ENCODE assay signal across 1 cellular context in the genomic region with DNA sequence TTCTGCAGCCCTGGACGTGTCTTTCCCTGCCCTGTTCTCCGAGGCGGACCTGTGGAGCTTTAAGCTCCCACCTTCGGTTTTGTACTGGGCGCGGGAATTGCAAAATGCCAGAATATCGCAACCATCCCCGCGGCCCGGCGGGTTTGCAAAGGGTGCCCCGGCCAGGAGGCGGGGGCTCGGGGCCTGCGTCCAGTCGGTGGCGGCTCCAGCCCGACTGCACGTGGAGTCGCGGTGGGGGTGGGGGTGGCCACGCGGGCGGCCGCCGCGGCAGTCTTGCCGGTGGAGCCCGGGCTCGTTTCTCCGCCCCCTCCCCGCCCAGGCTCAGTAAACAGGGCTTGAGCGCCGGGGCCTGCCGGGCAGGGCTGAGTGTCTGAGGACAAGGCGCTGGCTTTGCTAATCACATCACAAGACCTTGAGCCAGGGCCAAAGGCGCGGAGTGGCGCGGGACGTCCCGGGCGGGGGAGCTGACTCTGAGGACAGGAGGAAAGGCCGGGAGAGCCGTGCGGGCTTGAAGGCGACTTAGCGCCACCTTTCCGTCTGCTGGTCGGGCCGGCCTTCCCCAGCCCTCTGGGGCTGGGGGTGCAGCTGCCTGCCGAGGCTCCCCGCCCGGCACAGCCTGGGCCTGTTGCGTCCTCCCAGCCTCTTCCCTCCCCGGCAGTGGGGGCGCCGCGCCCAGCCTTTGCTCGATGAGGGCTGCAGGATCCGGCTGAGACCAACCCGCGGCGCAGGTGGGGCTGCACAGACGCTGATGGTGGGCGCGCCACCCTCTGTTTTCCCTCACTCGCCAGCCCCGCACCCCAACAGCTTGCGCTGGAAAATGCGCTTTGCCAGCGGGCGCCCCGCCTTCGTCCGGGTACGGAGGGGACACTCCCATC.
TF ChIP-seq lines count a peak whose summit lies in the region.

No MANE protein-coding gene starts in this region.

TF ChIP-seq in HepG2, 621 proteins besides CTCF, POLR2A, EP300 and RAD21 (continued from another document and continues in another):
- TF ChIP-seq GATAD1 (CRISPR knock-in tag; IDR thresholded peaks at IDR 0.05): peak; percentile 49
- peak; percentile 71 for TF ChIP-seq MED1 (CRISPR knock-in tag; IDR thresholded peaks at IDR 0.05)
- no peak for TF ChIP-seq SMAD1 (CRISPR knock-in tag; IDR thresholded peaks at IDR 0.05; ENCODE audit: borderline replicate concordance, low read depth)
- peak; percentile 87 for TF ChIP-seq FOXO1 (CRISPR knock-in tag; IDR thresholded peaks at IDR 0.05)
- peak; percentile 87 for TF ChIP-seq ARNT2 (CRISPR knock-in tag; IDR thresholded peaks at IDR 0.05; ENCODE audit: low read depth)
- TF ChIP-seq, protein P1, sequence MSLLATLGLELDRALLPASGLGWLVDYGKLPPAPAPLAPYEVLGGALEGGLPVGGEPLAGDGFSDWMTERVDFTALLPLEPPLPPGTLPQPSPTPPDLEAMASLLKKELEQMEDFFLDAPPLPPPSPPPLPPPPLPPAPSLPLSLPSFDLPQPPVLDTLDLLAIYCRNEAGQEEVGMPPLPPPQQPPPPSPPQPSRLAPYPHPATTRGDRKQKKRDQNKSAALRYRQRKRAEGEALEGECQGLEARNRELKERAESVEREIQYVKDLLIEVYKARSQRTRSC (CRISPR knock-in tag; IDR thresholded peaks at IDR 0.05; ENCODE audit: low read depth): 0 out of 2 replicates have a peak, but pooled peaks have one; percentile 25
- TF ChIP-seq, protein P2, sequence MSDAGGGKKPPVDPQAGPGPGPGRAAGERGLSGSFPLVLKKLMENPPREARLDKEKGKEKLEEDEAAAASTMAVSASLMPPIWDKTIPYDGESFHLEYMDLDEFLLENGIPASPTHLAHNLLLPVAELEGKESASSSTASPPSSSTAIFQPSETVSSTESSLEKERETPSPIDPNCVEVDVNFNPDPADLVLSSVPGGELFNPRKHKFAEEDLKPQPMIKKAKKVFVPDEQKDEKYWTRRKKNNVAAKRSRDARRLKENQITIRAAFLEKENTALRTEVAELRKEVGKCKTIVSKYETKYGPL (CRISPR knock-in tag; IDR thresholded peaks at IDR 0.05): no peak; the same call in 1 of the 2 replicates
- TF ChIP-seq MIXL1 (CRISPR knock-in tag; IDR thresholded peaks at IDR 0.05): no peak; the same call in 1 of the 2 replicates
- TF ChIP-seq CEBPB (IDR thresholded peaks at IDR 0.05; ENCODE audit: borderline replicate concordance, low read depth, low read length): peak; percentile 83
- no peak for TF ChIP-seq ZNF33B (CRISPR knock-in tag; IDR thresholded peaks at IDR 0.05)
- no peak for TF ChIP-seq ZNF367 (CRISPR knock-in tag; IDR thresholded peaks at IDR 0.05; ENCODE audit: borderline replicate concordance)
- TF ChIP-seq GABPB1 (CRISPR knock-in tag; IDR thresholded peaks at IDR 0.05): peak; percentile 76
- TF ChIP-seq RXRA (CRISPR knock-in tag; IDR thresholded peaks at IDR 0.05): peak; percentile 60
- TF ChIP-seq ZNF777 (CRISPR knock-in tag; IDR thresholded peaks at IDR 0.05): no peak; the same call in 1 of the 2 replicates
- peak; percentile 89 for TF ChIP-seq ZFY (CRISPR knock-in tag; IDR thresholded peaks at IDR 0.05)
- TF ChIP-seq, protein P3, sequence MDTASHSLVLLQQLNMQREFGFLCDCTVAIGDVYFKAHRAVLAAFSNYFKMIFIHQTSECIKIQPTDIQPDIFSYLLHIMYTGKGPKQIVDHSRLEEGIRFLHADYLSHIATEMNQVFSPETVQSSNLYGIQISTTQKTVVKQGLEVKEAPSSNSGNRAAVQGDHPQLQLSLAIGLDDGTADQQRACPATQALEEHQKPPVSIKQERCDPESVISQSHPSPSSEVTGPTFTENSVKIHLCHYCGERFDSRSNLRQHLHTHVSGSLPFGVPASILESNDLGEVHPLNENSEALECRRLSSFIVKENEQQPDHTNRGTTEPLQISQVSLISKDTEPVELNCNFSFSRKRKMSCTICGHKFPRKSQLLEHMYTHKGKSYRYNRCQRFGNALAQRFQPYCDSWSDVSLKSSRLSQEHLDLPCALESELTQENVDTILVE (CRISPR knock-in tag; IDR thresholded peaks at IDR 0.05): peak; percentile 96
- peak; percentile 49 for TF ChIP-seq IKZF4 (CRISPR knock-in tag; IDR thresholded peaks at IDR 0.05; ENCODE audit: borderline replicate concordance, low read depth, not compliant biosample characterization)
- TF ChIP-seq, protein P4, sequence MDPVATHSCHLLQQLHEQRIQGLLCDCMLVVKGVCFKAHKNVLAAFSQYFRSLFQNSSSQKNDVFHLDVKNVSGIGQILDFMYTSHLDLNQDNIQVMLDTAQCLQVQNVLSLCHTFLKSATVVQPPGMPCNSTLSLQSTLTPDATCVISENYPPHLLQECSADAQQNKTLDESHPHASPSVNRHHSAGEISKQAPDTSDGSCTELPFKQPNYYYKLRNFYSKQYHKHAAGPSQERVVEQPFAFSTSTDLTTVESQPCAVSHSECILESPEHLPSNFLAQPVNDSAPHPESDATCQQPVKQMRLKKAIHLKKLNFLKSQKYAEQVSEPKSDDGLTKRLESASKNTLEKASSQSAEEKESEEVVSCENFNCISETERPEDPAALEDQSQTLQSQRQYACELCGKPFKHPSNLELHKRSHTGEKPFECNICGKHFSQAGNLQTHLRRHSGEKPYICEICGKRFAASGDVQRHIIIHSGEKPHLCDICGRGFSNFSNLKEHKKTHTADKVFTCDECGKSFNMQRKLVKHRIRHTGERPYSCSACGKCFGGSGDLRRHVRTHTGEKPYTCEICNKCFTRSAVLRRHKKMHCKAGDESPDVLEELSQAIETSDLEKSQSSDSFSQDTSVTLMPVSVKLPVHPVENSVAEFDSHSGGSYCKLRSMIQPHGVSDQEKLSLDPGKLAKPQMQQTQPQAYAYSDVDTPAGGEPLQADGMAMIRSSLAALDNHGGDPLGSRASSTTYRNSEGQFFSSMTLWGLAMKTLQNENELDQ (CRISPR knock-in tag; IDR thresholded peaks at IDR 0.05; ENCODE audit: borderline replicate concordance): 0 out of 2 replicates have a peak, but pooled peaks have one; percentile 17
- TF ChIP-seq, protein P5, sequence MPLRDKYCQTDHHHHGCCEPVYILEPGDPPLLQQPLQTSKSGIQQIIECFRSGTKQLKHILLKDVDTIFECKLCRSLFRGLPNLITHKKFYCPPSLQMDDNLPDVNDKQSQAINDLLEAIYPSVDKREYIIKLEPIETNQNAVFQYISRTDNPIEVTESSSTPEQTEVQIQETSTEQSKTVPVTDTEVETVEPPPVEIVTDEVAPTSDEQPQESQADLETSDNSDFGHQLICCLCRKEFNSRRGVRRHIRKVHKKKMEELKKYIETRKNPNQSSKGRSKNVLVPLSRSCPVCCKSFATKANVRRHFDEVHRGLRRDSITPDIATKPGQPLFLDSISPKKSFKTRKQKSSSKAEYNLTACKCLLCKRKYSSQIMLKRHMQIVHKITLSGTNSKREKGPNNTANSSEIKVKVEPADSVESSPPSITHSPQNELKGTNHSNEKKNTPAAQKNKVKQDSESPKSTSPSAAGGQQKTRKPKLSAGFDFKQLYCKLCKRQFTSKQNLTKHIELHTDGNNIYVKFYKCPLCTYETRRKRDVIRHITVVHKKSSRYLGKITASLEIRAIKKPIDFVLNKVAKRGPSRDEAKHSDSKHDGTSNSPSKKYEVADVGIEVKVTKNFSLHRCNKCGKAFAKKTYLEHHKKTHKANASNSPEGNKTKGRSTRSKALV (CRISPR knock-in tag; IDR thresholded peaks at IDR 0.05): peak; percentile 55; the same call in 1 of the 2 replicates
- peak; percentile 71; the same call in 1 of the 2 replicates for TF ChIP-seq SIN3B (IDR thresholded peaks at IDR 0.05; ENCODE audit: low read length)
- TF ChIP-seq, protein P6, sequence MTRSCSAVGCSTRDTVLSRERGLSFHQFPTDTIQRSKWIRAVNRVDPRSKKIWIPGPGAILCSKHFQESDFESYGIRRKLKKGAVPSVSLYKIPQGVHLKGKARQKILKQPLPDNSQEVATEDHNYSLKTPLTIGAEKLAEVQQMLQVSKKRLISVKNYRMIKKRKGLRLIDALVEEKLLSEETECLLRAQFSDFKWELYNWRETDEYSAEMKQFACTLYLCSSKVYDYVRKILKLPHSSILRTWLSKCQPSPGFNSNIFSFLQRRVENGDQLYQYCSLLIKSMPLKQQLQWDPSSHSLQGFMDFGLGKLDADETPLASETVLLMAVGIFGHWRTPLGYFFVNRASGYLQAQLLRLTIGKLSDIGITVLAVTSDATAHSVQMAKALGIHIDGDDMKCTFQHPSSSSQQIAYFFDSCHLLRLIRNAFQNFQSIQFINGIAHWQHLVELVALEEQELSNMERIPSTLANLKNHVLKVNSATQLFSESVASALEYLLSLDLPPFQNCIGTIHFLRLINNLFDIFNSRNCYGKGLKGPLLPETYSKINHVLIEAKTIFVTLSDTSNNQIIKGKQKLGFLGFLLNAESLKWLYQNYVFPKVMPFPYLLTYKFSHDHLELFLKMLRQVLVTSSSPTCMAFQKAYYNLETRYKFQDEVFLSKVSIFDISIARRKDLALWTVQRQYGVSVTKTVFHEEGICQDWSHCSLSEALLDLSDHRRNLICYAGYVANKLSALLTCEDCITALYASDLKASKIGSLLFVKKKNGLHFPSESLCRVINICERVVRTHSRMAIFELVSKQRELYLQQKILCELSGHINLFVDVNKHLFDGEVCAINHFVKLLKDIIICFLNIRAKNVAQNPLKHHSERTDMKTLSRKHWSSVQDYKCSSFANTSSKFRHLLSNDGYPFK (CRISPR knock-in tag; IDR thresholded peaks at IDR 0.05; ENCODE audit: borderline replicate concordance): no peak; the same call in 1 of the 2 replicates
- TF ChIP-seq KLF16 (CRISPR knock-in tag; IDR thresholded peaks at IDR 0.05): peak in 1 of 2 experiments; percentile 94; a peak in 2 of 4 replicates
- TF ChIP-seq ZFYVE20 (CRISPR knock-in tag; IDR thresholded peaks at IDR 0.05; ENCODE audit: borderline replicate concordance, low read depth): peak; percentile 20; the same call in 1 of the 2 replicates
- no peak for TF ChIP-seq ZBTB8A (CRISPR knock-in tag; IDR thresholded peaks at IDR 0.05; ENCODE audit: borderline replicate concordance, low read depth)
- TF ChIP-seq, protein P7, sequence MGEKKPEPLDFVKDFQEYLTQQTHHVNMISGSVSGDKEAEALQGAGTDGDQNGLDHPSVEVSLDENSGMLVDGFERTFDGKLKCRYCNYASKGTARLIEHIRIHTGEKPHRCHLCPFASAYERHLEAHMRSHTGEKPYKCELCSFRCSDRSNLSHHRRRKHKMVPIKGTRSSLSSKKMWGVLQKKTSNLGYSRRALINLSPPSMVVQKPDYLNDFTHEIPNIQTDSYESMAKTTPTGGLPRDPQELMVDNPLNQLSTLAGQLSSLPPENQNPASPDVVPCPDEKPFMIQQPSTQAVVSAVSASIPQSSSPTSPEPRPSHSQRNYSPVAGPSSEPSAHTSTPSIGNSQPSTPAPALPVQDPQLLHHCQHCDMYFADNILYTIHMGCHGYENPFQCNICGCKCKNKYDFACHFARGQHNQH (CRISPR knock-in tag; IDR thresholded peaks at IDR 0.05): 0 out of 2 replicates have a peak, but pooled peaks have one; percentile 89
- no peak for TF ChIP-seq ZNF496 (CRISPR knock-in tag; IDR thresholded peaks at IDR 0.05; ENCODE audit: insufficient replicate concordance)
- no peak for TF ChIP-seq SYNCRIP (IDR thresholded peaks at IDR 0.05; ENCODE audit: insufficient read depth, low read depth, low read length)
- peak; percentile 41; the same call in 1 of the 2 replicates for TF ChIP-seq ZMAT3 (CRISPR knock-in tag; conservative IDR thresholded peaks at IDR 0.05)
- peak; percentile 92 for TF ChIP-seq ZNF589 (CRISPR knock-in tag; conservative IDR thresholded peaks at IDR 0.05)
- TF ChIP-seq, protein P8, sequence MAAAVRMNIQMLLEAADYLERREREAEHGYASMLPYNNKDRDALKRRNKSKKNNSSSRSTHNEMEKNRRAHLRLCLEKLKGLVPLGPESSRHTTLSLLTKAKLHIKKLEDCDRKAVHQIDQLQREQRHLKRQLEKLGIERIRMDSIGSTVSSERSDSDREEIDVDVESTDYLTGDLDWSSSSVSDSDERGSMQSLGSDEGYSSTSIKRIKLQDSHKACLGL (CRISPR knock-in tag; IDR thresholded peaks at IDR 0.05): peak; percentile 39; the same call in 1 of the 2 replicates
- TF ChIP-seq RBM39 (IDR thresholded peaks at IDR 0.05; ENCODE audit: low read depth, low read length, poor library complexity, severe bottlenecking): no peak
- 0 out of 2 replicates have a peak, but pooled peaks have one; percentile 11 for TF ChIP-seq TP53 (CRISPR knock-in tag; conservative IDR thresholded peaks at IDR 0.05)
- peak; percentile 19; the same call in 1 of the 2 replicates for TF ChIP-seq HOXD1 (CRISPR knock-in tag; IDR thresholded peaks at IDR 0.05)
- no peak for TF ChIP-seq ADNP (CRISPR knock-in tag; IDR thresholded peaks at IDR 0.05)
- peak; percentile 85; the same call in 1 of the 2 replicates for TF ChIP-seq ZNF747 (CRISPR knock-in tag; IDR thresholded peaks at IDR 0.05; ENCODE audit: borderline replicate concordance)
- TF ChIP-seq KAT8 (CRISPR knock-in tag; IDR thresholded peaks at IDR 0.05): peak; percentile 72; the same call in 1 of the 2 replicates
- no peak; the same call in 1 of the 2 replicates for TF ChIP-seq HMG20A (CRISPR knock-in tag; IDR thresholded peaks at IDR 0.05; ENCODE audit: borderline replicate concordance)
- no peak; the same call in 1 of the 2 replicates for TF ChIP-seq ZNF720 (CRISPR knock-in tag; IDR thresholded peaks at IDR 0.05)
- peak; percentile 68 for TF ChIP-seq REPIN1 (CRISPR knock-in tag; IDR thresholded peaks at IDR 0.05; ENCODE audit: borderline replicate concordance, low read depth)
- TF ChIP-seq ZNF296 (CRISPR knock-in tag; conservative IDR thresholded peaks at IDR 0.05): peak; percentile 58; the same call in 1 of the 2 replicates
